Comparison of ENCODE assay signal across 7 cellular contexts in genomic region chr13:108895220-108895704, GRCh38.
A peak's percentile ranks its signal among the peaks of the same experiment; 100 is the strongest.
DNase-seq lines count a peak whose midpoint lies in the region; ATAC-seq, FAIRE-seq and TF ChIP-seq lines count a peak whose summit lies in the region.

No MANE protein-coding gene starts in this region.

- H3K27ac ChIP-seq in esophagus squamous epithelium (no peak overlapping the region), small intestine (ENCODE audit: low read depth in 1 of 2, low read length in 1 of 2) (no peak overlapping the region)

- TF ChIP-seq POLR2A in esophagus squamous epithelium (IDR thresholded peaks at IDR 0.05): no peak

- H3K4me1 ChIP-seq in esophagus squamous epithelium (no peaks in the 10 kb centered on the region), small intestine (ENCODE audit: control insufficient read depth in 2 of 2, insufficient read depth in 1 of 2, low read depth in 1 of 2, low read length in 1 of 2) (no peaks in the 10 kb centered on the region)

- DNase-seq in GM12865 (ENCODE audit: low read depth): peak; percentile 47
- DNase-seq in HT-29 (ENCODE audit: low spot score): peak; percentile 92
- peak; percentile 29 for DNase-seq in RPMI7951 (ENCODE audit: low read depth)
- DNase-seq in esophagus squamous epithelium (lab: John Stamatoyannopoulos, UW): no peak
- DNase-seq in small intestine: peak; percentile 48
- no peak for DNase-seq in sciatic nerve (ENCODE audit: low spot score)

- H3K27me3 ChIP-seq in esophagus squamous epithelium: peaks cover 0 to 3% (median 0%) of the 10 kb centered on the region in 4 donors
- H3K27me3 ChIP-seq in small intestine (ENCODE audit: control insufficient read depth in 2 of 2, insufficient read depth in 2 of 2, low read length in 2 of 2): no peaks in the 10 kb centered on the region

- H3K9me3 ChIP-seq in esophagus squamous epithelium (no peaks in the 10 kb centered on the region), small intestine (ENCODE audit: control insufficient read depth, low read depth) (no peaks in the 10 kb centered on the region)

- no peak for FAIRE-seq in small intestine (lab: Jason Lieb, UNC)

- WGBS in esophagus squamous epithelium, 2 donors: 4% methylated on average over 5 of the region's 5 CpGs
- WGBS in small intestine, 3 donors: 1 to 6% (median 5%) methylated on average over 5 of the region's 5 CpGs

- no peaks in the 10 kb centered on the region for H3K36me3 ChIP-seq in esophagus squamous epithelium
- H3K36me3 ChIP-seq in small intestine (ENCODE audit: control insufficient read depth in 2 of 2, insufficient read depth in 2 of 2, low read length in 2 of 2): no peaks in the 10 kb centered on the region

- intact Hi-C loops in esophagus squamous epithelium (cut with DNase I) (loop anchor here (10.0 kb wide), 1 partner anchor 550 kb away; no protein-coding TSS in a partner anchor), sciatic nerve (cut with DNase I) (no loop called here)

- H3K4me3 ChIP-seq in GM12865 (ENCODE audit: low read depth, low read length): no peak overlapping the region
- no peak overlapping the region for H3K4me3 ChIP-seq in esophagus squamous epithelium
- no peak overlapping the region for H3K4me3 ChIP-seq in small intestine (ENCODE audit: low read depth in 1 of 2, low read length in 2 of 2)

- TF ChIP-seq CTCF in GM12865 (IDR thresholded peaks at IDR 0.05; ENCODE audit: insufficient read depth, low read depth, low read length, missing control alignments) (peak; percentile 27), esophagus squamous epithelium (IDR thresholded peaks at IDR 0.05) (peak in 5 of 6 experiments; percentile 23 to 59 (median 49))

- ATAC-seq in sciatic nerve (no peak), GM18873 (IDR thresholded peaks at IDR 0.05; ENCODE audit: low FRiP score, unreplicated experiment) (no peak)

Comparison
In these comparisons a context has a peak if more than half of its experiments do, and no peak if none do; other contexts are left out.
1. DNase-seq: peak in GM12865 (single experiment), HT-29 (single experiment), RPMI7951 (single experiment) and small intestine (single experiment); none in esophagus squamous epithelium (single experiment) and sciatic nerve (single experiment).